Comparison of ENCODE assay signal across 22 cellular contexts in the genomic region with DNA sequence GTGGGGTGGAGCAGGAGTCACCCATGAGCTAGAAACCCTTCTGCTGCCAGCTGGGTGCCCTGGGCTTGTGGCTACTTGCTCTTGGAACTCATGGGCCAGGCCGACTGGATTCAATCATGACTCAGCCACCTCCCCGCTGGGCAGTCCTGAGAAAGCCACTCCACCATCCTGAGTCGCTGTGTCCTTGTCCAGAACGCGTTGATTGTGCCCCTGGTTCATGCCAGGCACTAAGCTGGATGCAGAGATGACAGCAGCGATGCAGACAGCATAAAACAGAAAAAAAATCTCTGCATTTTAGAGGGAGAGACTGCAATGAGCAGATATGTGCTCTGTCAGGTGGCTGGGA. TPM values are rescaled to one million over a fixed set of nuclear protein-coding genes. Genes with fewer than 3 reads are reported as not detected.
DNase-seq lines count a peak whose midpoint lies in the region; ATAC-seq and TF ChIP-seq lines count a peak whose summit lies in the region.
"Had no signal": no experiment of that assay in that cellular context is flagged by ENCODE, and none has a peak within 500 bp of the region (broad histone marks: within the 10 kb centered on the region; RNA-seq: fewer than 3 reads in every experiment).

No MANE protein-coding gene starts in this region.

- H3F3A ChIP-seq in neural progenitor cell (ENCODE audit: low read depth): peaks cover 8% of the 10 kb centered on the region

- TF ChIP-seq POLR2A in right lobe of liver (IDR thresholded peaks at IDR 0.05): no peak

- H3K4me3 Mint-ChIP-seq in chondrocyte (ENCODE audit: unreplicated experiment): no peak overlapping the region
- H3K4me3 Mint-ChIP-seq in neural progenitor cell: no peak overlapping the region
- H3K4me3 Mint-ChIP-seq: activated B cell treated with CpG ODN at 0.5 μM for 24 hours had no signal

- ATAC-seq in left lung (no peak), right lobe of liver (no peak)
- ATAC-seq: K562, left ventricle myocardium superior had no signal

- H3K4me3 ChIP-seq in MG63: no peak overlapping the region
- no peak overlapping the region for H3K4me3 ChIP-seq in neural progenitor cell
- no peak overlapping the region for H3K4me3 ChIP-seq in left lung
- no peak overlapping the region for H3K4me3 ChIP-seq in right lobe of liver
- H3K4me3 ChIP-seq: K562, suprapubic skin had no signal

- H3K4me1 Mint-ChIP-seq in chondrocyte (ENCODE audit: low read depth): peaks cover 54% of the 10 kb centered on the region
- H3K4me1 Mint-ChIP-seq in neural progenitor cell: peaks cover 31% of the 10 kb centered on the region

- no peaks in the 10 kb centered on the region for H3K36me3 ChIP-seq in MG63
- no peaks in the 10 kb centered on the region for H3K36me3 ChIP-seq in neural progenitor cell
- H3K36me3 ChIP-seq in left lung: no peaks in the 10 kb centered on the region
- H3K36me3 ChIP-seq in right lobe of liver: no peaks in the 10 kb centered on the region
- H3K36me3 ChIP-seq: BE2C, suprapubic skin had no signal

- 0 out of 2 replicates have a peak, but pooled peaks cover 2% of the 10 kb centered on the region for H3K27me3 ChIP-seq in MG63
- H3K27me3 ChIP-seq in neural progenitor cell: no peaks in the 10 kb centered on the region
- peaks cover 0 to 73% of the 10 kb centered on the region in 2 donors for H3K27me3 ChIP-seq in left lung
- H3K27me3 ChIP-seq in right lobe of liver: no peaks in the 10 kb centered on the region
- H3K27me3 ChIP-seq: BE2C had no signal

- DNase-seq in EH (ENCODE audit: low read depth): peak; percentile 65
- peak; percentile 81 for DNase-seq in MG63
- DNase-seq in chondrocyte (ENCODE audit: low spot score): no peak
- DNase-seq in neural progenitor cell (ENCODE audit: low spot score): no peak
- no peak for DNase-seq in NCI-H1048 (lab: John Stamatoyannopoulos, UW)
- no peak for DNase-seq in left lung
- no peak for DNase-seq in right lobe of liver
- DNase-seq: activated B cell treated with CpG ODN at 0.5 μM for 24 hours; BE2C; central memory CD4-positive, alpha-beta T cell; effector memory CD4-positive, alpha-beta T cell; left ventricle myocardium superior; NCI-H1105 treated with DMSO at 0.1 percent for 48 hours; NCI-H2171; NCI-H82; stimulated activated CD4-positive, alpha-beta T cell treated with anti-CD3 and anti-CD28 coated beads, Interleukin-4, amount 100 ng/mL, for 1 hour; T-helper 2 cell had no signal

- H4K20me1 ChIP-seq in neural progenitor cell (ENCODE audit: low read depth): no peaks in the 10 kb centered on the region

- H3K9me3 ChIP-seq in MG63 (no peaks in the 10 kb centered on the region), neural progenitor cell (ENCODE audit: low read depth) (no peaks in the 10 kb centered on the region), left lung (no peaks in the 10 kb centered on the region), right lobe of liver (no peaks in the 10 kb centered on the region)
- H3K9me3 ChIP-seq: BE2C, suprapubic skin had no signal

- no peak overlapping the region for H3K4me2 ChIP-seq in neural progenitor cell

- no peaks in the 10 kb centered on the region for H3K9me3 Mint-ChIP-seq in chondrocyte (ENCODE audit: low read depth)
- H3K9me3 Mint-ChIP-seq in neural progenitor cell: no peaks in the 10 kb centered on the region
- H3K9me3 Mint-ChIP-seq: activated B cell treated with CpG ODN at 0.5 μM for 24 hours had no signal

- TF ChIP-seq CTCF in chondrocyte (IDR thresholded peaks at IDR 0.05) (no peak), neural progenitor cell (IDR thresholded peaks at IDR 0.05) (no peak), left lung (IDR thresholded peaks at IDR 0.05) (no peak), right lobe of liver (IDR thresholded peaks at IDR 0.05) (no peak)

- H2AFZ ChIP-seq in neural progenitor cell (replicated peaks): no peak overlapping the region
- H2AFZ ChIP-seq: parathyroid adenoma had no signal

- 78% methylated on average over 4 of the region's 6 CpGs for WGBS in right lobe of liver (ENCODE audit: insufficient coverage, low coverage, low lambda C conversion rate, missing lambda C conversion rate)

- H3K27ac Mint-ChIP-seq in chondrocyte (ENCODE audit: unreplicated experiment) (peak overlapping the region; percentile 27), neural progenitor cell (peak overlapping the region; percentile 48)

- H3K27ac ChIP-seq in neural progenitor cell: no peak overlapping the region
- no peak overlapping the region for H3K27ac ChIP-seq in left lung
- H3K27ac ChIP-seq in right lobe of liver: no peak overlapping the region
- H3K27ac ChIP-seq: parathyroid adenoma, suprapubic skin had no signal

- H3K9ac ChIP-seq in neural progenitor cell: no peak overlapping the region
- H3K9ac ChIP-seq: parathyroid adenoma had no signal

- intact Hi-C loops in left lung (cut with DNase I): no loop called here
- intact Hi-C loops in right lobe of liver (cut with DNase I): no loop called here

- peaks cover 16% of the 10 kb centered on the region for H3K4me1 ChIP-seq in neural progenitor cell
- H3K4me1 ChIP-seq in left lung: peaks cover 5 to 8% of the 10 kb centered on the region in 2 donors
- no peaks in the 10 kb centered on the region for H3K4me1 ChIP-seq in right lobe of liver
- H3K4me1 ChIP-seq: BE2C had no signal

- peaks cover 2% of the 10 kb centered on the region for H3K36me3 Mint-ChIP-seq in chondrocyte (ENCODE audit: low read depth)
- no peaks in the 10 kb centered on the region for H3K36me3 Mint-ChIP-seq in neural progenitor cell

- no peaks in the 10 kb centered on the region for H3K79me2 ChIP-seq in neural progenitor cell (ENCODE audit: low read depth)
- H3K79me2 ChIP-seq: parathyroid adenoma had no signal

- H3K27me3 Mint-ChIP-seq in chondrocyte (ENCODE audit: low read depth) (no peaks in the 10 kb centered on the region), neural progenitor cell (ENCODE audit: insufficient read depth, low read depth) (peaks cover 15% of the 10 kb centered on the region)

RNA-seq across cellular contexts. Expression of a gene that starts 10.6 kb away (rescaled TPM):
- 0.03 TPM in 1 of 2 replicates, not detected in the other for total RNA-seq in MG63 (2014; rRNA removed; shearing (Covaris generic); ENCODE audit: low replicate concordance)
- total RNA-seq in chondrocyte (0.41 to 0.97 TPM (median 0.70 TPM) in 3 replicates), neural progenitor cell (ENCODE audit: low replicate concordance) (0.09 and 0.25 TPM in 2 replicates), left lung (not detected), right lobe of liver (1 to 10 TPM in 2 of 6 experiments, under 1 TPM in 2, not detected in 2; 0.44 to 1.4 (median 0.92) TPM)
- total RNA-seq: activated B cell treated with CpG ODN at 0.5 μM for 24 hours, K562, left ventricle myocardium superior, skeletal muscle tissue had no signal

RNA-seq across cellular contexts. Expression of a gene that starts 33.4 kb away (rescaled TPM):
- total RNA-seq in MG63 (2014; rRNA removed; shearing (Covaris generic); ENCODE audit: low replicate concordance): 0.53 and 7.3 TPM in 2 replicates
- total RNA-seq in chondrocyte (not detected in 3 replicates), neural progenitor cell (ENCODE audit: low replicate concordance) (1.0 and 2.0 TPM in 2 replicates), left lung (not detected), right lobe of liver (not detected)
- total RNA-seq: activated B cell treated with CpG ODN at 0.5 μM for 24 hours, fibroblast of villous mesenchyme, K562, left ventricle myocardium superior, skeletal muscle tissue had no signal

Comparison
In these comparisons a context has a peak if more than half of its experiments do, and no peak if none do; other contexts are left out.
1. DNase-seq: peak in EH (single experiment) and MG63 (single experiment); none in chondrocyte (single experiment), neural progenitor cell (single experiment), NCI-H1048 (single experiment), left lung (0 of 2) and right lobe of liver (0 of 3).